In the genomic region with DNA sequence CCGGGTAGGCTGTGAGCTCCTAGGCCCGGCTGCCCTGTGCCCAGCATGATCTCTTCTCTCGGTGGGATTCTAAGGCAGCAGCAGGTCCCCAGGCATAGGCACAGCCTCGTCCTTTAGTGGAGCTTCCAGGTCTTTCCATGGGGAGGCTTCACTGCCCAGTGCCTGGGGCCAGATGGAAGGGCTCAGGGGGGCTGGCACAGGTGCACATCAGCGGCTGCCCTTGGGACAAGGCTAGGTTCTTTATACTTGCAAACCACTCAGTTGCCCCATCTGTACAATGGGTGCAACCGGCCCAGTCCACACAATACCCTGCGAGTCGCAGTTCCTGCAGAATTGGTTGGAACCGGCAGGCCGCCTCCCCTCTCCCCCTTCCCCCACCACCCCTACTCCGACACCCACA, we compare ENCODE assay signal across 32 cellular contexts.
"Had no signal": no experiment of that assay in that cellular context is flagged by ENCODE, and none has a peak within 500 bp of the region (broad histone marks: within the 10 kb centered on the region; RNA-seq: fewer than 3 reads in every experiment).

No MANE protein-coding gene starts in this region.

- H3K9me3 Mint-ChIP-seq: activated B cell treated with CpG ODN at 0.5 μM for 24 hours; activated CD4-positive, alpha-beta memory T cell treated with anti-CD3 and anti-CD28 coated beads for 36 hours; activated naive CD4-positive, alpha-beta T cell treated with anti-CD3 and anti-CD28 coated beads, Interleukin-2, amount 10 ng/mL, durations not matched to agents 7 days and 5 days; activated naive CD8-positive, alpha-beta T cell treated with anti-CD3 and anti-CD28 coated beads, Interleukin-2, amount 50 U/mL, for 24 hours; activated T-cell treated with anti-CD3 and anti-CD28 coated beads, Interleukin-2, amount 50 U/mL, for 4 hours; brain had no signal

- H3K27ac Mint-ChIP-seq: activated B cell treated with CpG ODN at 0.5 μM for 24 hours; activated CD4-positive, alpha-beta memory T cell treated with anti-CD3 and anti-CD28 coated beads for 36 hours; activated naive CD4-positive, alpha-beta T cell treated with anti-CD3 and anti-CD28 coated beads, Interleukin-2, amount 10 ng/mL, durations not matched to agents 7 days and 5 days; activated naive CD8-positive, alpha-beta T cell; activated naive CD8-positive, alpha-beta T cell treated with anti-CD3 and anti-CD28 coated beads, Interleukin-2, amount 50 U/mL, for 24 hours had no signal

- H3K27me3 Mint-ChIP-seq: activated B cell treated with CpG ODN at 0.5 μM for 24 hours; activated CD4-positive, alpha-beta memory T cell treated with anti-CD3 and anti-CD28 coated beads for 36 hours; activated naive CD8-positive, alpha-beta T cell treated with anti-CD3 and anti-CD28 coated beads, Interleukin-2, amount 50 U/mL, for 24 hours; brain had no signal

- H3K4me1 Mint-ChIP-seq: activated B cell treated with CpG ODN at 0.5 μM for 24 hours; activated naive CD8-positive, alpha-beta T cell treated with anti-CD3 and anti-CD28 coated beads, Interleukin-2, amount 50 U/mL, for 24 hours had no signal

- H3K4me3 Mint-ChIP-seq: activated B cell treated with CpG ODN at 0.5 μM for 24 hours; activated CD4-positive, alpha-beta memory T cell treated with anti-CD3 and anti-CD28 coated beads for 36 hours; activated naive CD4-positive, alpha-beta T cell treated with anti-CD3 and anti-CD28 coated beads, Interleukin-2, amount 10 ng/mL, durations not matched to agents 7 days and 5 days; activated naive CD8-positive, alpha-beta T cell; activated naive CD8-positive, alpha-beta T cell treated with anti-CD3 and anti-CD28 coated beads, Interleukin-2, amount 50 U/mL, for 24 hours; activated T-cell treated with anti-CD3 and anti-CD28 coated beads, Interleukin-2, amount 50 U/mL, for 4 hours; brain had no signal

- H3K9me3 ChIP-seq: MG63 had no signal

- H3K36me3 Mint-ChIP-seq: activated naive CD4-positive, alpha-beta T cell treated with anti-CD3 and anti-CD28 coated beads, Interleukin-2, amount 10 ng/mL, durations not matched to agents 7 days and 5 days; activated naive CD8-positive, alpha-beta T cell had no signal

- H3K4me3 ChIP-seq: MG63 had no signal

- H3K27me3 ChIP-seq: MG63 had no signal

- DNase-seq: activated B cell treated with CpG ODN at 0.5 μM for 24 hours; activated CD4-positive, alpha-beta memory T cell treated with anti-CD3 and anti-CD28 coated beads for 36 hours; activated CD4-positive, alpha-beta T cell treated with anti-CD3 and anti-CD28 coated beads for 4 hours; activated CD4-positive, alpha-beta T cell treated with anti-CD3 and anti-CD28 coated beads, Interleukin-2, amount 50 U/mL, for 1 hour; activated CD4-positive, CD25-positive, alpha-beta regulatory T cell treated with anti-CD3 and anti-CD28 coated beads, Interleukin-2, amount 50 U/mL, for 72 hours; activated CD8-positive, alpha-beta memory T cell treated with anti-CD3 and anti-CD28 coated beads, Interleukin-2, amount 50 U/mL, for 4 hours; activated effector memory CD4-positive, alpha-beta T cell treated with Interleukin-2 at 50 U/mL for 16 hours; activated naive CD4-positive, alpha-beta T cell treated with anti-CD3 and anti-CD28 coated beads, Interleukin-2, amount 10 ng/mL, durations not matched to agents 7 days and 5 days; activated naive CD8-positive, alpha-beta T cell treated with anti-CD3 and anti-CD28 coated beads, Interleukin-2, amount 50 U/mL, for 24 hours; activated T-cell treated with anti-CD3 and anti-CD28 coated beads for 4 hours; activated T-cell treated with anti-CD3 and anti-CD28 coated beads, Interleukin-2, amount 50 U/mL, for 4 hours; anterior cingulate cortex; central memory CD4-positive, alpha-beta T cell; Kasumi-1; KG1; MG63; NCI-H1048; NCI-H1105 treated with DMSO at 0.1 percent for 48 hours; NCI-H1436; NCI-H1694; NCI-H1930; NCI-H2081 treated with DMSO at 0.1 percent for 48 hours; NCI-H226; NCI-H524 treated with DMSO at 0.1 percent for 48 hours; SW 1271; T-helper 1 cell; T-helper 2 cell; T-helper 9 cell had no signal

- H3K27ac ChIP-seq: VCaP had no signal

- ATAC-seq: activated naive CD8-positive, alpha-beta T cell treated with anti-CD3 and anti-CD28 coated beads, Interleukin-2, amount 50 U/mL, for 24 hours; activated T-cell treated with anti-CD3 and anti-CD28 coated beads, Interleukin-2, amount 50 U/mL, for 4 hours; Panc1 had no signal
